ENCODE assay signal across 11 cellular contexts in genomic region chr6:149854532-149854931, GRCh38. TPM values are rescaled to one million over a fixed set of nuclear protein-coding genes. Genes with fewer than 3 reads are reported as not detected.
DNase-seq lines count a peak whose midpoint lies in the region; ATAC-seq and TF ChIP-seq lines count a peak whose summit lies in the region.
"Had no signal": no experiment of that assay in that cellular context is flagged by ENCODE, and none has a peak within 500 bp of the region (broad histone marks: within the 10 kb centered on the region; RNA-seq: fewer than 3 reads in every experiment).

No MANE protein-coding gene starts in this region.

- no peak overlapping the region for H3K4me2 ChIP-seq in H9 (ENCODE audit: insufficient read depth, insufficient read length, low read length)

- H3K36me3 Mint-ChIP-seq in H9 (ENCODE audit: insufficient read depth in 1 of 3, low read depth in 3 of 3): no peaks in the 10 kb centered on the region
- H3K36me3 Mint-ChIP-seq: CD4-positive, alpha-beta memory T cell had no signal

- no peak overlapping the region for H3K23ac ChIP-seq in H9 (ENCODE audit: insufficient read length, low read depth, low read length)

- H2AK5ac ChIP-seq in H9 (ENCODE audit: insufficient read length, low read length): no peak overlapping the region

- no peak for TF ChIP-seq CTCF in VCaP (conservative IDR thresholded peaks at IDR 0.05)
- no peak for TF ChIP-seq CTCF in H9 (conservative IDR thresholded peaks at IDR 0.05)

- no peak overlapping the region; the same call in 1 of the 2 replicates for H3K14ac ChIP-seq in H9 (ENCODE audit: insufficient read depth, low read length)

- H2AFZ ChIP-seq in ACC112 (ENCODE audit: low read length, unreplicated experiment) (no peak overlapping the region), H9 (ENCODE audit: low read length) (no peak overlapping the region)

- H2BK20ac ChIP-seq in H9 (ENCODE audit: low read depth, low read length, poor library complexity, severe bottlenecking): no peak overlapping the region

- H4K5ac ChIP-seq in H9 (ENCODE audit: insufficient read length, low read depth, low read length): no peak overlapping the region

- no peak overlapping the region; a peak in 1 of 7 replicates for H3K27ac Mint-ChIP-seq in H9
- H3K27ac Mint-ChIP-seq: activated naive CD4-positive, alpha-beta T cell treated with anti-CD3 and anti-CD28 coated beads for 36 hours; CD4-positive, alpha-beta memory T cell had no signal

- no peaks in the 10 kb centered on the region for H3K27me3 Mint-ChIP-seq in H9 (ENCODE audit: low read depth)

- H3K9me3 ChIP-seq in H9 (ENCODE audit: control insufficient read depth, low read depth, low read length): no peaks in the 10 kb centered on the region

- H3K4me1 ChIP-seq in ACC112 (ENCODE audit: control insufficient read depth, insufficient read depth, low read length, unreplicated experiment) (peaks cover 56% of the 10 kb centered on the region), H9 (ENCODE audit: insufficient read depth, low read length) (no peaks in the 10 kb centered on the region; the same call in 1 of the 2 replicates)

- no peaks in the 10 kb centered on the region for H3K23me2 ChIP-seq in H9 (ENCODE audit: insufficient read length, low read depth, low read length, poor library complexity, severe bottlenecking)

- no peak overlapping the region for H2BK120ac ChIP-seq in H9 (ENCODE audit: low read depth, low read length, poor library complexity, severe bottlenecking)

- no peak overlapping the region for H2BK15ac ChIP-seq in H9 (ENCODE audit: low read depth, low read length)

- no peak overlapping the region for H4K91ac ChIP-seq in H9 (ENCODE audit: insufficient read length, low read depth, low read length)

- H3K79me2 ChIP-seq in ACC112 (ENCODE audit: control insufficient read depth, insufficient read depth, low read length, unreplicated experiment) (peaks cover 39% of the 10 kb centered on the region), H9 (ENCODE audit: insufficient read depth, low read length) (no peaks in the 10 kb centered on the region)

- H3K4me3 ChIP-seq in ACC112 (ENCODE audit: low read depth, low read length): peak overlapping the region; percentile 75

- H3K4me1 Mint-ChIP-seq in H9: peaks cover 28% of the 10 kb centered on the region in 2 experiments

- no peak overlapping the region for H2BK12ac ChIP-seq in H9 (ENCODE audit: insufficient read length, low read depth, low read length)

- intact Hi-C loops in left colon (cut with DNase I, micrococcal nuclease): no loop called here

- no peak overlapping the region for H3K4me3 Mint-ChIP-seq in H9
- H3K4me3 Mint-ChIP-seq: activated naive CD4-positive, alpha-beta T cell treated with anti-CD3 and anti-CD28 coated beads for 36 hours; CD4-positive, alpha-beta memory T cell had no signal

- no peak overlapping the region for H3K9ac ChIP-seq in H9 (ENCODE audit: extremely low read depth, insufficient read length, low read length)

- H3K56ac ChIP-seq in H9 (ENCODE audit: insufficient read length, low read depth, low read length): no peak overlapping the region

- WGBS in H9 (ENCODE audit: extremely low coverage, insufficient read length, low lambda C conversion rate): no CpG with 5 or more reads among the region's 6 CpGs

- H3K27ac ChIP-seq in ACC112 (ENCODE audit: low read depth, low read length) (peak overlapping the region; percentile 97), VCaP (peak overlapping the region; percentile 93), H9 (ENCODE audit: insufficient read length, low read depth, low read length) (no peak overlapping the region)

- H3K4ac ChIP-seq in H9 (ENCODE audit: low read depth, low read length): no peak overlapping the region

- no peaks in the 10 kb centered on the region for H3K27me3 ChIP-seq in ACC112 (ENCODE audit: insufficient read depth, low read length)
- no peaks in the 10 kb centered on the region for H3K27me3 ChIP-seq in H9 (ENCODE audit: insufficient read depth, low read length)

- H3K79me1 ChIP-seq in H9 (ENCODE audit: insufficient read depth, low read depth, low read length, poor library complexity, severe bottlenecking): no peaks in the 10 kb centered on the region

- H3K36me3 ChIP-seq in ACC112 (ENCODE audit: insufficient read depth, low read length): no peaks in the 10 kb centered on the region

- H3K9me3 Mint-ChIP-seq in H9: no peaks in the 10 kb centered on the region
- H3K9me3 Mint-ChIP-seq: activated naive CD4-positive, alpha-beta T cell treated with anti-CD3 and anti-CD28 coated beads for 36 hours; CD4-positive, alpha-beta memory T cell had no signal

- DNase-seq in HT1080 (ENCODE audit: low read depth): peak; percentile 60
- DNase-seq in left colon: no peak
- DNase-seq in cerebellar nuclear complex (lab: John Stamatoyannopoulos, UW): no peak
- no peak for DNase-seq in SKM-1 treated with dmso at 0.1 percent for 144 hours (lab: John Stamatoyannopoulos, UW; ENCODE audit: unreplicated experiment)
- no peak for DNase-seq in H9
- DNase-seq: activated naive CD4-positive, alpha-beta T cell treated with anti-CD3 and anti-CD28 coated beads for 36 hours; CD4-positive, alpha-beta memory T cell; NCI-H146 had no signal

- no peak overlapping the region for H3K18ac ChIP-seq in H9 (ENCODE audit: insufficient read length, low read depth, low read length)

- H4K20me1 ChIP-seq in H9 (ENCODE audit: control insufficient read depth, insufficient read depth, insufficient read length): no peaks in the 10 kb centered on the region

- ATAC-seq in left colon (peak; percentile 35), GM18867 (IDR thresholded peaks at IDR 0.05; ENCODE audit: unreplicated experiment) (no peak)

- no peak overlapping the region for H3T11ph ChIP-seq in H9 (ENCODE audit: low read length)

- H4K8ac ChIP-seq in H9 (replicated peaks; ENCODE audit: insufficient read length, low read depth, low read length): no peak overlapping the region

- H2BK5ac ChIP-seq in H9 (ENCODE audit: insufficient read length, low read length): no peak overlapping the region

RNA-seq across cellular contexts. Expression of gene LRP11, which starts 9.6 kb away (rescaled TPM):
- 17.4 and 17.7 TPM in 2 replicates for total RNA-seq in HT1080 (2014; rRNA removed; shearing (Covaris generic))
- 18.4 and 20.5 TPM in 2 replicates for polyA plus RNA-seq in HT1080 (2015; cell fraction: cytosol; rRNA removed)
- 19.6 and 21.2 TPM in 2 replicates for polyA plus RNA-seq in HT1080 (2015; cell fraction: nucleus; rRNA removed)
- 10 to 100 TPM; 21.9 to 22.2 TPM for total RNA-seq in left colon
- total RNA-seq in H9 (2021): 14.8 and 15.6 TPM in 2 replicates

RNA-seq across cellular contexts. Expression of gene RAET1E, which starts 43.4 kb away (rescaled TPM):
- 11.3 and 14.6 TPM in 2 replicates for total RNA-seq in HT1080 (2014; rRNA removed; shearing (Covaris generic))
- 3.6 and 4.1 TPM in 2 replicates for polyA plus RNA-seq in HT1080 (2015; cell fraction: cytosol; rRNA removed)
- polyA plus RNA-seq in HT1080 (2015; cell fraction: nucleus; rRNA removed): 6.4 and 8.5 TPM in 2 replicates
- total RNA-seq in left colon (under 1 TPM in 1 of 2 donors, not detected in 1; 0.61 TPM), H9 (2021) (not detected in 2 replicates)
- total RNA-seq: activated naive CD4-positive, alpha-beta T cell treated with anti-CD3 and anti-CD28 coated beads for 36 hours; CD4-positive, alpha-beta memory T cell had no signal
- polyA plus RNA-seq: CD4-positive, alpha-beta memory T cell had no signal
